Comparison of ENCODE assay signal across 15 cellular contexts in the genomic region with DNA sequence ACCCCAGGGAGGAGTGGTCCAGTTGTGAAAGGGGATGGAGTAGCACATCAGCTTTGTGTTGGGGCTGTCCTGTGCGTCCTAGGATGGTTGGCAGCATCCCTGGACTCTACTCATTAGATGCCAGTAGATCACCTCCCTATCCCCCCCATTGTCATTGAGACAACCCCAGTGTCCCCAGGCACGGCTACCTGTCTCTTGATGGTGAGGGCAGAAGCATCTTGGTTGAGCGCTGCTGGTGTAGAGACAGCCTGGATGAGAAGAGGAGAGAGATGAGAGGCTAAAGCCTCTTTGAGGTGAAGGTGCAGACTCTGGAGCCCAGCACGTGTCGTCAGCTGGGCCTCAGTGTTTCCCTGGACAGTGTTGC. TPM values are rescaled to one million over a fixed set of nuclear protein-coding genes. Genes with fewer than 3 reads are reported as not detected.
DNase-seq lines count a peak whose midpoint lies in the region; ATAC-seq, FAIRE-seq and TF ChIP-seq lines count a peak whose summit lies in the region.
"Had no signal": no experiment of that assay in that cellular context is flagged by ENCODE, and none has a peak within 500 bp of the region (broad histone marks: within the 10 kb centered on the region; RNA-seq: fewer than 3 reads in every experiment).

No MANE protein-coding gene starts in this region.

- TF ChIP-seq CTCF in chondrocyte (IDR thresholded peaks at IDR 0.05) (no peak), spleen (IDR thresholded peaks at IDR 0.05 in 8 of 11, conservative IDR thresholded peaks at IDR 0.05 in 3 of 11) (no peak), omental fat pad (IDR thresholded peaks at IDR 0.05) (no peak)
- TF ChIP-seq CTCF in activated CD8-positive, alpha-beta T cell treated with anti-CD3 and anti-CD28 coated beads for 36 hours (IDR thresholded peaks at IDR 0.05) = no peak

- DNase-seq in GM12891 (ENCODE audit: insufficient read length, low spot score) (no peak), HEK293T (ENCODE audit: extremely low spot score) (peak; percentile 2), chondrocyte (ENCODE audit: low spot score) (peak; percentile 26), spleen (peak; percentile 33), omental fat pad (ENCODE audit: low spot score) (no peak), globus pallidus (ENCODE audit: low spot score) (no peak)
- no peak for DNase-seq in activated CD8-positive, alpha-beta T cell treated with anti-CD3 and anti-CD28 coated beads for 36 hours
- DNase-seq in stimulated activated naive CD8-positive, alpha-beta T cell treated with anti-CD3 and anti-CD28 coated beads, Interleukin-15, Interleukin-2, amounts not matched to agents 100 U/mL and 50 U/mL, for 24 hours = no peak
- DNase-seq: NCI-H2081; NCI-H446; NK-92 treated with Interleukin-12 subunit alpha and Interleukin-12 subunit beta, amount 100 ng/mL, for 24 hours had no signal

- 86 to 97% (median 93%) methylated on average over 5 of the region's 5 CpGs for WGBS in spleen, 5 donors

- H3K27me3 Mint-ChIP-seq in chondrocyte (ENCODE audit: low read depth) = peaks cover 1% of the 10 kb centered on the region
- H3K27me3 Mint-ChIP-seq in activated CD8-positive, alpha-beta T cell treated with anti-CD3 and anti-CD28 coated beads for 36 hours = no peaks in the 10 kb centered on the region

- no peaks in the 10 kb centered on the region for H3K9me3 Mint-ChIP-seq in chondrocyte (ENCODE audit: low read depth)
- H3K9me3 Mint-ChIP-seq in activated CD8-positive, alpha-beta T cell treated with anti-CD3 and anti-CD28 coated beads for 36 hours = no peaks in the 10 kb centered on the region

- no peak overlapping the region for H3K4me3 ChIP-seq in spleen

- H3K4me3 Mint-ChIP-seq in chondrocyte (ENCODE audit: unreplicated experiment) = no peak overlapping the region
- H3K4me3 Mint-ChIP-seq in activated CD8-positive, alpha-beta T cell treated with anti-CD3 and anti-CD28 coated beads for 36 hours = no peak overlapping the region

- ATAC-seq in omental fat pad (ENCODE audit: low FRiP score) = no peak
- ATAC-seq in activated CD8-positive, alpha-beta T cell treated with anti-CD3 and anti-CD28 coated beads for 36 hours = no peak
- no peak for ATAC-seq in stimulated activated naive CD8-positive, alpha-beta T cell treated with anti-CD3 and anti-CD28 coated beads, Interleukin-15, Interleukin-2, amounts not matched to agents 100 U/mL and 50 U/mL, for 24 hours

- H3K27me3 ChIP-seq in spleen (replicated peaks in 1 of 7) = no peaks in the 10 kb centered on the region

- intact Hi-C loops in spleen (cut with DNase I; ENCODE audit: low total_unique reads) = no loop called here
- intact Hi-C loops in activated CD8-positive, alpha-beta T cell treated with anti-CD3 and anti-CD28 coated beads for 36 hours (cut with micrococcal nuclease) = no loop called here

- CTCF ChIA-PET in HEK293T (lab: Yijun Ruan, JAX) = interaction anchor here (2.5 kb wide), 1 partner anchor 75 kb away, joined by 7 read pairs; no protein-coding TSS in a partner anchor
- CTCF ChIA-PET in activated CD8-positive, alpha-beta T cell treated with anti-CD3 and anti-CD28 coated beads for 36 hours (lab: Charles Lee) = no interaction called here

- H3K36me3 ChIP-seq in spleen = no peaks in the 10 kb centered on the region

- TF ChIP-seq POLR2A in GM12891 (IDR thresholded peaks at IDR 0.05; ENCODE audit: low read depth, low read length) (no peak), spleen (IDR thresholded peaks at IDR 0.05) (no peak)

- no peak overlapping the region for H3K27ac Mint-ChIP-seq in chondrocyte (ENCODE audit: unreplicated experiment)
- H3K27ac Mint-ChIP-seq in activated CD8-positive, alpha-beta T cell treated with anti-CD3 and anti-CD28 coated beads for 36 hours = no peak overlapping the region

- peaks cover 1% of the 10 kb centered on the region for H3K4me1 Mint-ChIP-seq in chondrocyte (ENCODE audit: low read depth)
- peaks cover 9% of the 10 kb centered on the region for H3K4me1 Mint-ChIP-seq in activated CD8-positive, alpha-beta T cell treated with anti-CD3 and anti-CD28 coated beads for 36 hours (ENCODE audit: low read depth)

- H3K4me1 ChIP-seq in spleen = no peaks in the 10 kb centered on the region

- H3K27ac ChIP-seq in spleen = no peak overlapping the region

- FAIRE-seq in GM12891 (lab: Jason Lieb, UNC) = peak; percentile 20
- FAIRE-seq: G401.6 had no signal

- H3K36me3 Mint-ChIP-seq in chondrocyte (ENCODE audit: low read depth) = no peaks in the 10 kb centered on the region
- H3K36me3 Mint-ChIP-seq in activated CD8-positive, alpha-beta T cell treated with anti-CD3 and anti-CD28 coated beads for 36 hours (ENCODE audit: low read depth) = no peaks in the 10 kb centered on the region

- H3K9me3 ChIP-seq in spleen = no peaks in the 10 kb centered on the region
- H3K9me3 ChIP-seq: SK-N-SH had no signal

- POLR2A ChIA-PET in HEK293T (lab: Yijun Ruan, JAX) = no interaction called here
- POLR2A ChIA-PET in activated CD8-positive, alpha-beta T cell treated with anti-CD3 and anti-CD28 coated beads for 36 hours (lab: Charles Lee) = interaction anchor here (0.5 kb wide), 1 partner anchor 292 kb away, joined by 3 read pairs; no protein-coding TSS in a partner anchor

TF ChIP-seq in GM12891, 5 proteins besides CTCF, POLR2A, EP300 and RAD21:
- no peak for TF ChIP-seq POU2F2 (IDR thresholded peaks at IDR 0.05; ENCODE audit: low read depth, low read length)
- no peak for TF ChIP-seq TAF1 (IDR thresholded peaks at IDR 0.05; ENCODE audit: low read depth, low read length)
- no peak for TF ChIP-seq PAX5 (IDR thresholded peaks at IDR 0.05; ENCODE audit: insufficient read depth, low read length, severe bottlenecking)
- TF ChIP-seq SPI1 (IDR thresholded peaks at IDR 0.05; ENCODE audit: low read depth, low read length) = no peak
- TF ChIP-seq POLR2AphosphoS5 (IDR thresholded peaks at IDR 0.05; ENCODE audit: low read depth, low read length) = no peak

TF ChIP-seq in HEK293T, 16 proteins besides CTCF, POLR2A, EP300 and RAD21:
- TF ChIP-seq FOXA1 (IDR thresholded peaks at IDR 0.05) (no peak), CTBP1 (IDR thresholded peaks at IDR 0.05; ENCODE audit: borderline replicate concordance) (no peak), LEF1 (IDR thresholded peaks at IDR 0.05; ENCODE audit: borderline replicate concordance) (no peak), FOXM1 (IDR thresholded peaks at IDR 0.05; ENCODE audit: borderline replicate concordance) (no peak), NFRKB (IDR thresholded peaks at IDR 0.05) (no peak), ARNT (IDR thresholded peaks at IDR 0.05) (no peak), BHLHE40 (IDR thresholded peaks at IDR 0.05; ENCODE audit: borderline replicate concordance) (no peak), SUZ12 (IDR thresholded peaks at IDR 0.05) (no peak), TARDBP (IDR thresholded peaks at IDR 0.05) (no peak), SP1 (IDR thresholded peaks at IDR 0.05) (no peak), ZNF384 (IDR thresholded peaks at IDR 0.05) (no peak), HDGF (IDR thresholded peaks at IDR 0.05; ENCODE audit: borderline replicate concordance) (no peak), L3MBTL2 (conservative IDR thresholded peaks at IDR 0.05) (no peak), ELF4 (IDR thresholded peaks at IDR 0.05) (no peak), FOXK2 (IDR thresholded peaks at IDR 0.05) (no peak)
- TF ChIP-seq, protein P1, sequence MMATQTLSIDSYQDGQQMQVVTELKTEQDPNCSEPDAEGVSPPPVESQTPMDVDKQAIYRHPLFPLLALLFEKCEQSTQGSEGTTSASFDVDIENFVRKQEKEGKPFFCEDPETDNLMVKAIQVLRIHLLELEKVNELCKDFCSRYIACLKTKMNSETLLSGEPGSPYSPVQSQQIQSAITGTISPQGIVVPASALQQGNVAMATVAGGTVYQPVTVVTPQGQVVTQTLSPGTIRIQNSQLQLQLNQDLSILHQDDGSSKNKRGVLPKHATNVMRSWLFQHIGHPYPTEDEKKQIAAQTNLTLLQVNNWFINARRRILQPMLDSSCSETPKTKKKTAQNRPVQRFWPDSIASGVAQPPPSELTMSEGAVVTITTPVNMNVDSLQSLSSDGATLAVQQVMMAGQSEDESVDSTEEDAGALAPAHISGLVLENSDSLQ (IDR thresholded peaks at IDR 0.05) = no peak

RNA-seq across cellular contexts. Expression of gene TNFRSF13B, which starts 55.4 kb away (rescaled TPM):
- 125 TPM for polyA plus RNA-seq in GM12891 (2012; ENCODE audit: low read depth, missing spikeins)
- total RNA-seq in chondrocyte (not detected in 3 replicates), spleen (10 to 100 TPM; 25.1 to 52.1 (median 40.4) TPM), omental fat pad (under 1 TPM in 1 of 4 donors, not detected in 3; 0.48 TPM)
- polyA plus RNA-seq in spleen = 100 to 1,000 TPM in 2 of 3 donors, 10 to 100 TPM in 1; 65.9 to 142 (median 119) TPM
- not detected for total RNA-seq in activated CD8-positive, alpha-beta T cell treated with anti-CD3 and anti-CD28 coated beads for 36 hours
- total RNA-seq: HT-29, RPMI7951 had no signal
- polyA plus RNA-seq: SK-N-SH had no signal

Comparison
In these comparisons a context has a peak if more than half of its experiments do, and no peak if none do; other contexts are left out.
1. DNase-seq: peak in HEK293T (single experiment), chondrocyte (single experiment) and spleen (single experiment); none in GM12891 (single experiment), omental fat pad (single experiment), globus pallidus (single experiment), activated CD8-positive, alpha-beta T cell treated with anti-CD3 and anti-CD28 coated beads for 36 hours (single experiment) and stimulated activated naive CD8-positive, alpha-beta T cell treated with anti-CD3 and anti-CD28 coated beads, Interleukin-15, Interleukin-2, amounts not matched to agents 100 U/mL and 50 U/mL, for 24 hours (single experiment).
2. RNA of gene TNFRSF13B, which starts 55.4 kb away (total RNA-seq): 25.1 to 52.1 TPM in spleen; 0.48 TPM in omental fat pad, not detected in activated CD8-positive, alpha-beta T cell treated with anti-CD3 and anti-CD28 coated beads for 36 hours and not detected in chondrocyte; every median in the first group is over 10 times any median in the second.